ENCODE assay signal across 1 cellular context in the genomic region with DNA sequence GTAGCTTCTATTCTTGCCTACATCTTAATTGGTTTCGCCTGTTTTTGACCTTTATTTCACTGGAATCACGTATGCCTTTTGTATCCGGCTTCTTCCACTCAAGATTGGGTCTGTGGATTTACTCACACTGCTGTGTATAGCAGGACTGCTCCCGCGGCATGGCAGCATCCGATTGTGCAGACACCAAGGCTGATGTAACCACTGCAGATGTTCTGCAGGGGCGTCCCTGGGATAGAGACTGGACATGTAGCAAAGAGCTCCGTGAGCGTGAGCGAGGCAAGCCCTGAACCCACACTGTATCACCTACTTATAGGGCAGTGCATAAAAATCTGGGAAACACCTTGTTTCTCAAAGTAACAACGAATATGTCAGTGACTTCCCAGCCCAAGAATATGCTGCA.
TF ChIP-seq lines count a peak whose summit lies in the region.

No MANE protein-coding gene starts in this region.

TF ChIP-seq in WTC11, 78 proteins besides CTCF, POLR2A, EP300 and RAD21:
- TF ChIP-seq, protein P1, sequence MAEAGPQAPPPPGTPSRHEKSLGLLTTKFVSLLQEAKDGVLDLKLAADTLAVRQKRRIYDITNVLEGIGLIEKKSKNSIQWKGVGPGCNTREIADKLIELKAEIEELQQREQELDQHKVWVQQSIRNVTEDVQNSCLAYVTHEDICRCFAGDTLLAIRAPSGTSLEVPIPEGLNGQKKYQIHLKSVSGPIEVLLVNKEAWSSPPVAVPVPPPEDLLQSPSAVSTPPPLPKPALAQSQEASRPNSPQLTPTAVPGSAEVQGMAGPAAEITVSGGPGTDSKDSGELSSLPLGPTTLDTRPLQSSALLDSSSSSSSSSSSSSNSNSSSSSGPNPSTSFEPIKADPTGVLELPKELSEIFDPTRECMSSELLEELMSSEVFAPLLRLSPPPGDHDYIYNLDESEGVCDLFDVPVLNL (CRISPR knock-in tag; IDR thresholded peaks at IDR 0.05; ENCODE audit: borderline replicate concordance, low read depth), result no peak
- TF ChIP-seq, protein P2, sequence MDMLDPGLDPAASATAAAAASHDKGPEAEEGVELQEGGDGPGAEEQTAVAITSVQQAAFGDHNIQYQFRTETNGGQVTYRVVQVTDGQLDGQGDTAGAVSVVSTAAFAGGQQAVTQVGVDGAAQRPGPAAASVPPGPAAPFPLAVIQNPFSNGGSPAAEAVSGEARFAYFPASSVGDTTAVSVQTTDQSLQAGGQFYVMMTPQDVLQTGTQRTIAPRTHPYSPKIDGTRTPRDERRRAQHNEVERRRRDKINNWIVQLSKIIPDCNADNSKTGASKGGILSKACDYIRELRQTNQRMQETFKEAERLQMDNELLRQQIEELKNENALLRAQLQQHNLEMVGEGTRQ (CRISPR knock-in tag; IDR thresholded peaks at IDR 0.05), result no peak
- TF ChIP-seq CBFB (CRISPR knock-in tag; IDR thresholded peaks at IDR 0.05; ENCODE audit: low read depth) (no peak), TEAD4 (CRISPR knock-in tag; IDR thresholded peaks at IDR 0.05) (no peak), NFYB (CRISPR knock-in tag; conservative IDR thresholded peaks at IDR 0.05; ENCODE audit: low read depth) (no peak), NFATC4 (CRISPR knock-in tag; IDR thresholded peaks at IDR 0.05) (no peak), SP1 (CRISPR knock-in tag; conservative IDR thresholded peaks at IDR 0.05) (no peak), ZNF138 (CRISPR knock-in tag; conservative IDR thresholded peaks at IDR 0.05) (no peak)
- TF ChIP-seq, protein P3, sequence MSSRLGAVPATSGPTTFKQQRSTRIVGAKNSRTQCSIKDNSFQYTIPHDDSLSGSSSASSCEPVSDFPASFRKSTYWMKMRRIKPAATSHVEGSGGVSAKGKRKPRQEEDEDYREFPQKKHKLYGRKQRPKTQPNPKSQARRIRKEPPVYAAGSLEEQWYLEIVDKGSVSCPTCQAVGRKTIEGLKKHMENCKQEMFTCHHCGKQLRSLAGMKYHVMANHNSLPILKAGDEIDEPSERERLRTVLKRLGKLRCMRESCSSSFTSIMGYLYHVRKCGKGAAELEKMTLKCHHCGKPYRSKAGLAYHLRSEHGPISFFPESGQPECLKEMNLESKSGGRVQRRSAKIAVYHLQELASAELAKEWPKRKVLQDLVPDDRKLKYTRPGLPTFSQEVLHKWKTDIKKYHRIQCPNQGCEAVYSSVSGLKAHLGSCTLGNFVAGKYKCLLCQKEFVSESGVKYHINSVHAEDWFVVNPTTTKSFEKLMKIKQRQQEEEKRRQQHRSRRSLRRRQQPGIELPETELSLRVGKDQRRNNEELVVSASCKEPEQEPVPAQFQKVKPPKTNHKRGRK (CRISPR knock-in tag; IDR thresholded peaks at IDR 0.05; ENCODE audit: borderline replicate concordance), result no peak
- TF ChIP-seq, protein P4, sequence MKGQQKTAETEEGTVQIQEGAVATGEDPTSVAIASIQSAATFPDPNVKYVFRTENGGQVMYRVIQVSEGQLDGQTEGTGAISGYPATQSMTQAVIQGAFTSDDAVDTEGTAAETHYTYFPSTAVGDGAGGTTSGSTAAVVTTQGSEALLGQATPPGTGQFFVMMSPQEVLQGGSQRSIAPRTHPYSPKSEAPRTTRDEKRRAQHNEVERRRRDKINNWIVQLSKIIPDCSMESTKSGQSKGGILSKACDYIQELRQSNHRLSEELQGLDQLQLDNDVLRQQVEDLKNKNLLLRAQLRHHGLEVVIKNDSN (CRISPR knock-in tag; IDR thresholded peaks at IDR 0.05), result no peak
